In genomic region chr17:74938194-74938950, GRCh38 we compare ENCODE assay signal across 32 cellular contexts. TPM values are rescaled to one million over a fixed set of nuclear protein-coding genes. Genes with fewer than 3 reads are reported as not detected.
"Had no signal": no experiment of that assay in that cellular context is flagged by ENCODE, and none has a peak within 500 bp of the region (broad histone marks: within the 10 kb centered on the region; RNA-seq: fewer than 3 reads in every experiment).

No MANE protein-coding gene starts in this region.

- H3K9me3 ChIP-seq: gastroesophageal sphincter, heart right ventricle, testis, tibial nerve, upper lobe of left lung, uterus had no signal

- H3K9ac ChIP-seq: neural progenitor cell, parathyroid adenoma had no signal

- H3K27ac ChIP-seq: dorsolateral prefrontal cortex, epithelial cell of prostate, foreskin keratinocyte, gastroesophageal sphincter, heart right ventricle, neural progenitor cell, parathyroid adenoma, testis, tibial nerve, upper lobe of left lung, uterus had no signal

- ATAC-seq: foreskin keratinocyte; gastroesophageal sphincter; heart right ventricle; left lobe of liver; naive thymus-derived CD4-positive, alpha-beta T cell; sciatic nerve; stimulated activated memory B cell treated with anti-CD40 and anti-IgM and Interleukin-4, amounts not matched to agents 10 μg/mL and 1 μg/mL and 100 μg/mL, for 72 hours; stimulated activated naive CD8-positive, alpha-beta T cell treated with anti-CD3 and anti-CD28 coated beads, Interleukin-15, Interleukin-2, amounts not matched to agents 100 U/mL and 50 U/mL, for 24 hours had no signal

- DNase-seq: dorsolateral prefrontal cortex; effector CD8-positive, alpha-beta T cell; foreskin keratinocyte; heart right ventricle; hypothalamus; immature natural killer cell; islet precursor cell; mesenchymal stem cell; naive thymus-derived CD4-positive, alpha-beta T cell; stimulated activated CD4-positive, alpha-beta T cell treated with anti-CD3 and anti-CD28 coated beads, Interleukin-4, amount 100 ng/mL, for 4 hours; stimulated activated naive CD8-positive, alpha-beta T cell treated with anti-CD3 and anti-CD28 coated beads, Interleukin-15, Interleukin-2, amounts not matched to agents 100 U/mL and 50 U/mL, for 24 hours; substantia nigra; testis; upper lobe of left lung; uterus had no signal

- H3K27me3 ChIP-seq: testis had no signal

- H3K4me1 ChIP-seq: testis, uterus had no signal

- H3K36me3 ChIP-seq: gastroesophageal sphincter, heart right ventricle, neural progenitor cell, tibial nerve, upper lobe of left lung, uterus had no signal

- H3K4me3 ChIP-seq: dorsolateral prefrontal cortex, gastroesophageal sphincter, heart right ventricle, neural progenitor cell, testis, tibial nerve, upper lobe of left lung, uterus had no signal

RNA-seq across cellular contexts. Expression of gene OTOP3, which starts 2.7 kb away (rescaled TPM):
- total RNA-seq: cerebellum; dorsolateral prefrontal cortex; endodermal cell; fibroblast of lung; foreskin keratinocyte; heart right ventricle; left lobe of liver; lung microvascular endothelial cell; mesothelial cell of epicardium; mucosa of gallbladder; naive thymus-derived CD4-positive, alpha-beta T cell; osteoblast; sciatic nerve; tibial nerve; upper lobe of left lung; uterus had no signal

RNA-seq across cellular contexts. Expression of gene OTOP2, which starts 14.3 kb away (rescaled TPM):
- total RNA-seq: cerebellum; dorsolateral prefrontal cortex; endodermal cell; fibroblast of lung; foreskin keratinocyte; gastroesophageal sphincter; heart right ventricle; left lobe of liver; lower leg skin; lung microvascular endothelial cell; mesothelial cell of epicardium; mucosa of gallbladder; naive thymus-derived CD4-positive, alpha-beta T cell; osteoblast; progenitor cell of endocrine pancreas; sciatic nerve; tibial nerve; upper lobe of left lung had no signal

RNA-seq across cellular contexts. Expression of gene USH1G, which starts 15.3 kb away (rescaled TPM):
- total RNA-seq: cerebellum; fibroblast of lung; gastroesophageal sphincter; heart right ventricle; left lobe of liver; lung microvascular endothelial cell; naive thymus-derived CD4-positive, alpha-beta T cell; osteoblast; sciatic nerve had no signal

RNA-seq across cellular contexts. Expression of gene FADS6, which starts 44.9 kb away (rescaled TPM):
- total RNA-seq: fibroblast of lung; foreskin keratinocyte; heart right ventricle; lung microvascular endothelial cell; naive thymus-derived CD4-positive, alpha-beta T cell; osteoblast; sciatic nerve; tibial nerve; upper lobe of left lung; uterus had no signal
